Comparison of ENCODE assay signal across 35 cellular contexts in genomic region chr11:132894598-132894997, GRCh38.
"Had no signal": no experiment of that assay in that cellular context is flagged by ENCODE, and none has a peak within 500 bp of the region (broad histone marks: within the 10 kb centered on the region; RNA-seq: fewer than 3 reads in every experiment).

No MANE protein-coding gene starts in this region.

- H3K36me3 ChIP-seq: adrenal gland, breast epithelium had no signal

- H3K4me1 ChIP-seq: adrenal gland, breast epithelium had no signal

- H3K4me1 Mint-ChIP-seq: activated B cell treated with CpG ODN at 0.5 μM for 24 hours; activated CD4-positive, alpha-beta T cell treated with anti-CD3 and anti-CD28 coated beads, Interleukin-2, amount 10 ng/mL, durations not matched to agents 24 days and 14 days; activated naive CD8-positive, alpha-beta T cell treated with anti-CD3 and anti-CD28 coated beads for 36 hours; activated T-helper 17 cell treated with anti-CD3 and anti-CD28 coated beads, Interleukin-2, amount 50 U/mL, for 72 hours had no signal

- H3K27ac ChIP-seq: adrenal gland, breast epithelium, VCaP had no signal

- H3K4me3 Mint-ChIP-seq: activated B cell treated with CpG ODN at 0.5 μM for 24 hours; activated CD4-positive, alpha-beta memory T cell treated with anti-CD3 and anti-CD28 coated beads for 36 hours; activated CD4-positive, alpha-beta T cell treated with anti-CD3 and anti-CD28 coated beads, Interleukin-2, amount 10 ng/mL, durations not matched to agents 24 days and 14 days; activated CD8-positive, alpha-beta T cell treated with anti-CD3 and anti-CD28 coated beads for 36 hours; activated naive CD4-positive, alpha-beta T cell treated with anti-CD3 and anti-CD28 coated beads for 36 hours; activated naive CD8-positive, alpha-beta T cell treated with anti-CD3 and anti-CD28 coated beads for 36 hours; activated T-cell treated with anti-CD3 and anti-CD28 coated beads, Interleukin-2, amount 50 U/mL, for 4 hours; activated T-cell treated with anti-CD3 and anti-CD28 coated beads, Interleukin-2, amount 50 U/mL, for 72 hours; activated T-helper 1 cell treated with anti-CD3 and anti-CD28 coated beads, Interleukin-12 subunit alpha, Interleukin-12 subunit beta, Interleukin-2, Interleukin-4 antibody, amounts not matched to agents 30 ng/mL and 10 ng/mL and 1 ng/mL, durations not matched to agents 14 hours and 24 hours and 36 hours; activated T-helper 17 cell treated with anti-CD3 and anti-CD28 coated beads, Interleukin-2, amount 50 U/mL, for 72 hours; brain; T-helper 1 cell treated with Interleukin-12 subunit alpha and Interleukin-12 subunit beta and Interleukin-4 antibody, amounts not matched to agents 30 μg/mL and 1 μg/mL, for 36 hours; T-helper 2 cell treated with Interferon-gamma antibody and Interleukin-4, amounts not matched to agents 5 μg/mL and 100 μg/mL, for 36 hours had no signal

- H3K27ac Mint-ChIP-seq: activated B cell treated with CpG ODN at 0.5 μM for 24 hours; activated CD4-positive, alpha-beta memory T cell treated with anti-CD3 and anti-CD28 coated beads for 36 hours; activated CD4-positive, alpha-beta T cell treated with anti-CD3 and anti-CD28 coated beads, Interleukin-2, amount 10 ng/mL, durations not matched to agents 24 days and 14 days; activated CD8-positive, alpha-beta T cell treated with anti-CD3 and anti-CD28 coated beads for 36 hours; activated naive CD4-positive, alpha-beta T cell treated with anti-CD3 and anti-CD28 coated beads for 36 hours; activated naive CD4-positive, alpha-beta T cell treated with anti-CD3 and anti-CD28 coated beads, Interleukin-2, amount 50 U/mL, for 72 hours; activated naive CD8-positive, alpha-beta T cell treated with anti-CD3 and anti-CD28 coated beads for 36 hours; activated T-cell treated with anti-CD3 and anti-CD28 coated beads, Interleukin-2, amount 50 U/mL, for 72 hours; activated T-helper 1 cell treated with anti-CD3 and anti-CD28 coated beads, Interleukin-12 subunit alpha, Interleukin-12 subunit beta, Interleukin-2, Interleukin-4 antibody, amounts not matched to agents 30 ng/mL and 10 ng/mL and 1 ng/mL, durations not matched to agents 14 hours and 24 hours and 36 hours; activated T-helper 17 cell treated with anti-CD3 and anti-CD28 coated beads, Interleukin-2, amount 50 U/mL, for 72 hours; brain; T-helper 1 cell treated with Interleukin-12 subunit alpha and Interleukin-12 subunit beta and Interleukin-4 antibody, amounts not matched to agents 30 μg/mL and 1 μg/mL, for 36 hours; T-helper 2 cell treated with Interferon-gamma antibody and Interleukin-4, amounts not matched to agents 5 μg/mL and 100 μg/mL, for 36 hours had no signal

- H3K27me3 Mint-ChIP-seq: activated B cell treated with CpG ODN at 0.5 μM for 24 hours; activated CD4-positive, alpha-beta memory T cell treated with anti-CD3 and anti-CD28 coated beads for 36 hours; activated CD4-positive, alpha-beta T cell treated with anti-CD3 and anti-CD28 coated beads, Interleukin-2, amount 10 ng/mL, durations not matched to agents 24 days and 14 days; activated CD8-positive, alpha-beta T cell treated with anti-CD3 and anti-CD28 coated beads for 36 hours; activated naive CD8-positive, alpha-beta T cell treated with anti-CD3 and anti-CD28 coated beads for 36 hours; activated T-helper 17 cell treated with anti-CD3 and anti-CD28 coated beads, Interleukin-2, amount 50 U/mL, for 72 hours; brain had no signal

- H3K9me3 ChIP-seq: adrenal gland, breast epithelium had no signal

- DNase-seq: activated B cell treated with CpG ODN at 0.5 μM for 24 hours; activated CD4-positive, alpha-beta memory T cell treated with anti-CD3 and anti-CD28 coated beads for 36 hours; activated CD4-positive, alpha-beta T cell treated with anti-CD3 and anti-CD28 coated beads for 4 hours; activated CD4-positive, alpha-beta T cell treated with anti-CD3 and anti-CD28 coated beads, Interleukin-2, amount 10 ng/mL, durations not matched to agents 24 days and 14 days; activated CD4-positive, alpha-beta T cell treated with anti-CD3 and anti-CD28 coated beads, Interleukin-2, amount 50 U/mL, for 1 hour; activated CD4-positive, alpha-beta T cell treated with anti-CD3 and anti-CD28 coated beads, Interleukin-2, amount 50 U/mL, for 4 hours; activated CD4-positive, CD25-positive, alpha-beta regulatory T cell treated with anti-CD3 and anti-CD28 coated beads, Interleukin-2, amount 50 U/mL, for 72 hours; activated CD8-positive, alpha-beta memory T cell treated with anti-CD3 and anti-CD28 coated beads, Interleukin-2, amount 50 U/mL, for 4 hours; activated CD8-positive, alpha-beta T cell treated with anti-CD3 and anti-CD28 coated beads for 36 hours; activated effector memory CD4-positive, alpha-beta T cell treated with anti-CD3 and anti-CD28 coated beads, Interleukin-2, amount 50 U/mL, for 16 hours; activated gamma-delta T cell treated with Interleukin-2 at 50 U/mL for 16 hours; activated naive CD4-positive, alpha-beta T cell; activated naive CD4-positive, alpha-beta T cell treated with anti-CD3 and anti-CD28 coated beads for 36 hours; activated naive CD4-positive, alpha-beta T cell treated with anti-CD3 and anti-CD28 coated beads, Interleukin-2, amount 50 U/mL, for 16 hours; activated naive CD8-positive, alpha-beta T cell treated with anti-CD3 and anti-CD28 coated beads for 36 hours; activated T-cell treated with anti-CD3 and anti-CD28 coated beads for 4 hours; activated T-cell treated with anti-CD3 and anti-CD28 coated beads, Interleukin-2, amount 50 U/mL, for 1 hour; activated T-cell treated with anti-CD3 and anti-CD28 coated beads, Interleukin-2, amount 50 U/mL, for 4 hours; activated T-cell treated with anti-CD3 and anti-CD28 coated beads, Interleukin-2, amount 50 U/mL, for 72 hours; adrenal gland; amniotic stem cell; aorta; central memory CD4-positive, alpha-beta T cell; T-helper 1 cell; T-helper 2 cell; T-helper 9 cell had no signal

- FAIRE-seq: TTC549 had no signal

- H3K4me3 ChIP-seq: adrenal gland, breast epithelium had no signal

- ATAC-seq: activated CD8-positive, alpha-beta T cell treated with anti-CD3 and anti-CD28 coated beads for 36 hours; activated naive CD4-positive, alpha-beta T cell treated with anti-CD3 and anti-CD28 coated beads, Interleukin-2, amount 50 U/mL, for 72 hours; activated T-cell treated with anti-CD3 and anti-CD28 coated beads, Interleukin-2, amount 50 U/mL, for 4 hours had no signal

- H3K36me3 Mint-ChIP-seq: activated CD4-positive, alpha-beta memory T cell treated with anti-CD3 and anti-CD28 coated beads for 36 hours; activated naive CD4-positive, alpha-beta T cell treated with anti-CD3 and anti-CD28 coated beads, Interleukin-2, amount 50 U/mL, for 72 hours; activated naive CD8-positive, alpha-beta T cell treated with anti-CD3 and anti-CD28 coated beads for 36 hours had no signal

- H3K27me3 ChIP-seq: adrenal gland, breast epithelium had no signal

- H3K9me3 Mint-ChIP-seq: activated B cell treated with CpG ODN at 0.5 μM for 24 hours; activated CD4-positive, alpha-beta memory T cell treated with anti-CD3 and anti-CD28 coated beads for 36 hours; activated CD4-positive, alpha-beta T cell treated with anti-CD3 and anti-CD28 coated beads, Interleukin-2, amount 10 ng/mL, durations not matched to agents 24 days and 14 days; activated naive CD8-positive, alpha-beta T cell treated with anti-CD3 and anti-CD28 coated beads for 36 hours; activated T-cell treated with anti-CD3 and anti-CD28 coated beads, Interleukin-2, amount 50 U/mL, for 4 hours; activated T-helper 1 cell treated with anti-CD3 and anti-CD28 coated beads, Interleukin-12 subunit alpha, Interleukin-12 subunit beta, Interleukin-2, Interleukin-4 antibody, amounts not matched to agents 30 ng/mL and 10 ng/mL and 1 ng/mL, durations not matched to agents 14 hours and 24 hours and 36 hours; activated T-helper 17 cell treated with anti-CD3 and anti-CD28 coated beads, Interleukin-2, amount 50 U/mL, for 72 hours; T-helper 1 cell treated with Interleukin-12 subunit alpha and Interleukin-12 subunit beta and Interleukin-4 antibody, amounts not matched to agents 30 μg/mL and 1 μg/mL, for 36 hours had no signal
